ENCODE assay signal across 8 cellular contexts in the genomic region with DNA sequence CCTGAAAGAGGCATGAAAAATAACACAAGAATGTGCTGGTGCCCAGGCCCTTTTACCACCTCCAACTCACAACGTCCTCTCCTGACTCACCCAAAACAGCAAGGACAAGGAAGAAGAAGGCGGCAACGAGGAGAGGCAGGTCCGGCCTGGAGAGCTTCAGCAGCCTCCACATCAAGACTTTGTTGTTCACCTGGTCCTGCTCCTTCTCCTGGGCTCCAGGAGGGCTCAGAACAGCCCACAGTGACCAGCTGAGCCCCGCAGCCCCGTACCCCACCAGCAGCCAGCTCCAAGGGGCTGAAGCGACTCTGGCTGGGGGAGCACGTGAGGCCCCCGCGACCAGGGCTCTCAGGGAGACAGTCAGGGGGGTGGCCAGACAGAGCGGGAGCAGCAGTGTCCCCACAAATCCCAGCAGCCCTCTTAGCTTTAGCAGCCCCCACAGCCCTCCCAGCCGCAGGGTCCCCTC. TPM values are rescaled to one million over a fixed set of nuclear protein-coding genes. Genes with fewer than 3 reads are reported as not detected.
DNase-seq lines count a peak whose midpoint lies in the region; ATAC-seq, FAIRE-seq and TF ChIP-seq lines count a peak whose summit lies in the region.

No MANE protein-coding gene starts in this region.

- peaks cover 7% of the 10 kb centered on the region for H3K4me1 ChIP-seq in mesodermal cell (ENCODE audit: control insufficient read depth, insufficient read depth, low read length, poor library complexity, severe bottlenecking)

- no peak for FAIRE-seq in HTR-8/SVneo (lab: Jason Lieb, UNC)

- no peak for ATAC-seq in HG02623 (IDR thresholded peaks at IDR 0.05; ENCODE audit: unreplicated experiment)

- TF ChIP-seq CTCF in BJ (IDR thresholded peaks at IDR 0.05; ENCODE audit: insufficient read depth, low read depth, low read length) = no peak
- no peak for TF ChIP-seq CTCF in brain microvascular endothelial cell (IDR thresholded peaks at IDR 0.05; ENCODE audit: low read depth, low read length, missing control alignments)

- H3K4me3 ChIP-seq in BJ (ENCODE audit: low read depth, low read length) (peak overlapping the region; percentile 90), brain microvascular endothelial cell (ENCODE audit: low read depth, low read length) (peak overlapping the region; percentile 84), mesodermal cell (ENCODE audit: extremely low read depth, insufficient read depth, low read length, poor library complexity, severe bottlenecking) (peak overlapping the region; percentile 74)

- no peaks in the 10 kb centered on the region for H3K9me3 ChIP-seq in mesodermal cell (ENCODE audit: control insufficient read depth, low read length)

- in situ Hi-C loops in brain microvascular endothelial cell (cut with HindIII; ENCODE audit: low pct_ligation_motif_present, low sequenced_read_pairs) = no loop called here

- 17 to 59% methylated on average over 1 to 9 of the region's 12 CpGs for WGBS in mesodermal cell (ENCODE audit: insufficient coverage in 2 of 2), 2 experiments

- H3K27me3 ChIP-seq in BJ (ENCODE audit: control insufficient read depth, insufficient read depth, low read length) = no peaks in the 10 kb centered on the region
- H3K27me3 ChIP-seq in brain microvascular endothelial cell (replicated peaks) = no peaks in the 10 kb centered on the region

- peak overlapping the region; percentile 78 for H3K27ac ChIP-seq in brain microvascular endothelial cell
- H3K27ac ChIP-seq in mesodermal cell (ENCODE audit: low read depth, low read length, severe bottlenecking) = no peak overlapping the region

- H3K36me3 ChIP-seq in BJ (ENCODE audit: control insufficient read depth, insufficient read depth, low read length) = peaks cover 8% of the 10 kb centered on the region
- H3K36me3 ChIP-seq in brain microvascular endothelial cell (replicated peaks) = peaks cover 14% of the 10 kb centered on the region
- H3K36me3 ChIP-seq in mesodermal cell (ENCODE audit: control insufficient read depth, insufficient read depth, low read length) = no peaks in the 10 kb centered on the region

- POLR2A ChIA-PET in BJ (lab: Charles Lee) = interaction anchor here (0.6 to 2.1 kb wide), 3 partner anchors 30 to 450 kb away, joined by 4 to 12 read pairs (median 7); no protein-coding TSS in a partner anchor

- CTCF ChIA-PET in BJ (lab: Yijun Ruan, JAX) = interaction anchor here (0.6 to 4.5 kb wide), 25 partner anchors 9 to 583 kb away, joined by 3 to 110 read pairs (median 7); a partner anchor contains a TSS

- DNase-seq in BJ (ENCODE audit: low read depth) (no peak), HTR-8/SVneo (ENCODE audit: insufficient read length, low spot score) (peak; percentile 7), brain microvascular endothelial cell (no peak), NCI-H510A treated with DMSO at 0.1 percent for 48 hours (lab: John Stamatoyannopoulos, UW) (no peak), midbrain (lab: John Stamatoyannopoulos, UW) (no peak)
- no peak for DNase-seq in effector CD4-positive, alpha-beta T cell

RNA-seq across cellular contexts. Expression of a gene that starts 0.9 kb away (rescaled TPM):
- 18.0 and 25.4 TPM in 2 replicates for polyA plus RNA-seq in BJ (2011; rRNA removed)
- 22.4 and 24.2 TPM in 2 replicates for polyA minus RNA-seq in BJ (2011; rRNA and poly(A)+ RNA removed)
- 1.8 TPM for polyA plus RNA-seq in mesodermal cell (2013, experiment 1 of 2)
- polyA plus RNA-seq in mesodermal cell (2013, experiment 2 of 2) = 1.1 TPM

RNA-seq across cellular contexts. Expression of a gene that starts 6.2 kb away (rescaled TPM):
- 56.7 and 79.6 TPM in 2 replicates for polyA plus RNA-seq in BJ (2011; rRNA removed)
- 15.5 and 30.0 TPM in 2 replicates for polyA minus RNA-seq in BJ (2011; rRNA and poly(A)+ RNA removed)
- 0.70 TPM for polyA plus RNA-seq in mesodermal cell (2013, experiment 1 of 2)
- 0.66 TPM for polyA plus RNA-seq in mesodermal cell (2013, experiment 2 of 2)

RNA-seq across cellular contexts. Expression of a gene that starts 15.8 kb away (rescaled TPM):
- 58.4 and 80.4 TPM in 2 replicates for polyA plus RNA-seq in BJ (2011; rRNA removed)
- polyA minus RNA-seq in BJ (2011; rRNA and poly(A)+ RNA removed) = 34.9 and 58.0 TPM in 2 replicates
- polyA plus RNA-seq in mesodermal cell (2013, experiment 1 of 2) = 1.2 TPM
- 0.76 TPM for polyA plus RNA-seq in mesodermal cell (2013, experiment 2 of 2)

RNA-seq across cellular contexts. Expression of a gene that starts 16.3 kb away (rescaled TPM):
- polyA plus RNA-seq in BJ (2011; rRNA removed) = 37.9 and 44.7 TPM in 2 replicates
- polyA minus RNA-seq in BJ (2011; rRNA and poly(A)+ RNA removed) = 12.2 and 18.1 TPM in 2 replicates
- polyA plus RNA-seq in mesodermal cell (2013, experiment 1 of 2) = not detected
- not detected for polyA plus RNA-seq in mesodermal cell (2013, experiment 2 of 2)

RNA-seq across cellular contexts. Expression of a gene that starts 20.9 kb away (rescaled TPM):
- polyA plus RNA-seq in BJ (2011; rRNA removed) = 0.12 and 0.16 TPM in 2 replicates
- not detected in 2 replicates for polyA minus RNA-seq in BJ (2011; rRNA and poly(A)+ RNA removed)
- polyA plus RNA-seq in mesodermal cell (2013, experiment 1 of 2) = not detected
- polyA plus RNA-seq in mesodermal cell (2013, experiment 2 of 2) = not detected
